In the genomic region with DNA sequence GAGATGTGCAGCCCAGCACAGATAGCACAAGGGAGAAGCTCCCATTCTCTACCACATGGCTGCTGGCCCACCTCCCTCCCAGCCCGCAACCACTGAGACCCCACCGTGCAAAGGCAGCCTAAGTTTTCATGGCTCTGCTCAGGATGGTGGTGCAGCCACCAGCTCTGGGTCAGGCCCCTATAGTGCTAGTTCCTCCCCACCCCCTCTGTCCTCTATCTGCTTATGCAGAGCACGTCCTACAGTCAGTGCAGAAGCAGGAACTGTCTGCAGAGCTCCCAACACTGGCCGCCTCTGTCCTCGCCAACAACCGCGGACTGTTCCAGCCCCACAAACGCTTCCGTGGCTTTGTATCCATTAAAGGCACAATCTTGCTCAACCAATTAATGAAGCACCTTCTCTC, we compare ENCODE assay signal across 32 cellular contexts.
DNase-seq lines count a peak whose midpoint lies in the region; ATAC-seq and TF ChIP-seq lines count a peak whose summit lies in the region.
"Had no signal": no experiment of that assay in that cellular context is flagged by ENCODE, and none has a peak within 500 bp of the region (broad histone marks: within the 10 kb centered on the region; RNA-seq: fewer than 3 reads in every experiment).

No MANE protein-coding gene starts in this region.

- H3K9me3 ChIP-seq in stomach: no peaks in the 10 kb centered on the region
- H3K9me3 ChIP-seq: Peyer's patch, upper lobe of left lung had no signal

- H3K9me3 Mint-ChIP-seq in natural killer cell treated with Interleukin-12 subunit alpha and Interleukin-12 subunit beta and Interleukin-15 and Interleukin-18, amount 100 ng/mL, for 72 hours: no peaks in the 10 kb centered on the region
- H3K9me3 Mint-ChIP-seq: activated CD4-positive, alpha-beta memory T cell treated with anti-CD3 and anti-CD28 coated beads for 36 hours; activated T-helper 17 cell treated with anti-CD3 and anti-CD28 coated beads, Interleukin-2, amount 50 U/mL, for 72 hours; dendritic cell treated with granulocyte-macrophage colony-stimulating factor and Interleukin-4, amounts not matched to agents 40 ng/mL and 50 ng/mL, for 4 days had no signal

- peak overlapping the region in 5 of 59 donors; percentile 9 to 23 (median 18) for H3K4me3 ChIP-seq in dorsolateral prefrontal cortex
- H3K4me3 ChIP-seq in stomach: no peak overlapping the region
- H3K4me3 ChIP-seq: cardiac muscle cell, lung, Peyer's patch, upper lobe of left lung had no signal

- H3K4me3 Mint-ChIP-seq in natural killer cell treated with Interleukin-12 subunit alpha and Interleukin-12 subunit beta and Interleukin-15 and Interleukin-18, amount 100 ng/mL, for 72 hours: no peak overlapping the region
- H3K4me3 Mint-ChIP-seq: activated CD4-positive, alpha-beta memory T cell treated with anti-CD3 and anti-CD28 coated beads for 36 hours; activated naive CD8-positive, alpha-beta T cell; activated T-helper 17 cell treated with anti-CD3 and anti-CD28 coated beads, Interleukin-2, amount 50 U/mL, for 72 hours; dendritic cell treated with granulocyte-macrophage colony-stimulating factor and Interleukin-4, amounts not matched to agents 40 ng/mL and 50 ng/mL, for 4 days; neural crest cell had no signal

- CTCF ChIA-PET in HEK293T (lab: Yijun Ruan, JAX): no interaction called here

- H3K27me3 ChIP-seq in dorsolateral prefrontal cortex (no peaks in the 10 kb centered on the region), stomach (peaks cover 0 to 13% (median 0%) of the 10 kb centered on the region in 3 donors)
- H3K27me3 ChIP-seq: cardiac muscle cell, Peyer's patch, upper lobe of left lung had no signal

- intact Hi-C loops in dorsolateral prefrontal cortex (cut with DNase I): loop anchor here in 1 of 2 donors (5.0 to 10.0 kb wide), 2 partner anchors 83 to 270 kb away; no protein-coding TSS in a partner anchor
- intact Hi-C loops in stomach (cut with DNase I; ENCODE audit: low total_unique reads): no loop called here

- no peaks in the 10 kb centered on the region for H3K36me3 Mint-ChIP-seq in natural killer cell treated with Interleukin-12 subunit alpha and Interleukin-12 subunit beta and Interleukin-15 and Interleukin-18, amount 100 ng/mL, for 72 hours
- H3K36me3 Mint-ChIP-seq: activated CD4-positive, alpha-beta memory T cell treated with anti-CD3 and anti-CD28 coated beads for 36 hours; activated naive CD8-positive, alpha-beta T cell had no signal

- WGBS in stomach, 5 donors: 56 to 76% (median 63%) methylated on average over 9 of the region's 9 CpGs

- no peaks in the 10 kb centered on the region for H3K36me3 ChIP-seq in stomach
- H3K36me3 ChIP-seq: cardiac muscle cell, Peyer's patch, upper lobe of left lung had no signal

- DNase-seq in anterior cingulate cortex (lab: John Stamatoyannopoulos, UW) (peak in 53 of 58 donors; percentile 13 to 89 (median 63)), dorsolateral prefrontal cortex (peak in 9 of 10 donors; percentile 60 to 82 (median 79)), midbrain (lab: John Stamatoyannopoulos, UW) (peak; percentile 85), stomach (peak; percentile 16), HEK293T (ENCODE audit: extremely low spot score) (no peak), NOMO-1 treated with DMSO at 0.1 percent for 48 hours (lab: John Stamatoyannopoulos, UW; ENCODE audit: unreplicated experiment) (no peak)
- no peak for DNase-seq in natural killer cell treated with Interleukin-12 subunit alpha and Interleukin-12 subunit beta and Interleukin-15 and Interleukin-18, amount 100 ng/mL, for 72 hours (ENCODE audit: low spot score)
- DNase-seq: activated CD4-positive, alpha-beta memory T cell treated with anti-CD3 and anti-CD28 coated beads for 36 hours; activated CD8-positive, alpha-beta memory T cell treated with anti-CD3 and anti-CD28 coated beads, Interleukin-2, amount 50 U/mL, for 4 hours; aorta; COR-L47; foreskin melanocyte; HCEC 1CT; left cardiac atrium; NCI-H446 treated with DMSO at 0.1 percent for 48 hours; NCI-H774; Peyer's patch; SHP77 treated with DMSO at 0.1 percent for 48 hours; stimulated activated CD4-positive, alpha-beta T cell treated with anti-CD3 and anti-CD28 coated beads, Interleukin-12 subunit alpha, Interleukin-12 subunit beta, amount 100 ng/mL, for 4 hours; stimulated activated CD4-positive, alpha-beta T cell treated with anti-CD3 and anti-CD28 coated beads, Interleukin-2, amount 100 ng/mL, for 48 hours; T-helper 2 cell; upper lobe of left lung had no signal

- POLR2A ChIA-PET in HEK293T (lab: Yijun Ruan, JAX): no interaction called here

- TF ChIP-seq CTCF in dorsolateral prefrontal cortex (IDR thresholded peaks at IDR 0.05 in 54 of 56, conservative IDR thresholded peaks at IDR 0.05 in 2 of 56; ENCODE audit: low read depth in 1 of 56, partially characterized antibody in 56 of 56): peak in 8 of 56 donors; percentile 10 to 38 (median 16)
- TF ChIP-seq CTCF in stomach (IDR thresholded peaks at IDR 0.05): no peak

- no peak for TF ChIP-seq EP300 in stomach (IDR thresholded peaks at IDR 0.05)

- no peaks in the 10 kb centered on the region for H3K4me1 Mint-ChIP-seq in natural killer cell treated with Interleukin-12 subunit alpha and Interleukin-12 subunit beta and Interleukin-15 and Interleukin-18, amount 100 ng/mL, for 72 hours (ENCODE audit: low read depth in 2 of 2)
- H3K4me1 Mint-ChIP-seq: activated T-helper 17 cell treated with anti-CD3 and anti-CD28 coated beads, Interleukin-2, amount 50 U/mL, for 72 hours had no signal

- peak overlapping the region in 32 of 59 donors; percentile 1 to 75 (median 48) for H3K27ac ChIP-seq in dorsolateral prefrontal cortex
- no peak overlapping the region for H3K27ac ChIP-seq in stomach
- H3K27ac ChIP-seq: C4-2B, cardiac muscle cell, Peyer's patch, upper lobe of left lung had no signal

- H3K27ac Mint-ChIP-seq in natural killer cell treated with Interleukin-12 subunit alpha and Interleukin-12 subunit beta and Interleukin-15 and Interleukin-18, amount 100 ng/mL, for 72 hours: no peak overlapping the region
- H3K27ac Mint-ChIP-seq: activated CD4-positive, alpha-beta memory T cell treated with anti-CD3 and anti-CD28 coated beads for 36 hours; activated naive CD8-positive, alpha-beta T cell; activated T-helper 17 cell treated with anti-CD3 and anti-CD28 coated beads, Interleukin-2, amount 50 U/mL, for 72 hours; dendritic cell treated with granulocyte-macrophage colony-stimulating factor and Interleukin-4, amounts not matched to agents 40 ng/mL and 50 ng/mL, for 4 days; progenitor cell of endocrine pancreas had no signal

- H3K4me1 ChIP-seq in stomach: no peaks in the 10 kb centered on the region
- H3K4me1 ChIP-seq: Peyer's patch, upper lobe of left lung had no signal

- no peak for TF ChIP-seq POLR2A in stomach (IDR thresholded peaks at IDR 0.05)

- no peak for ATAC-seq in natural killer cell treated with Interleukin-12 subunit alpha and Interleukin-12 subunit beta and Interleukin-15 and Interleukin-18, amount 100 ng/mL, for 72 hours
- ATAC-seq: activated CD4-positive, CD25-positive, alpha-beta regulatory T cell treated with anti-CD3 and anti-CD28 coated beads, Interleukin-2, amount 50 U/mL, for 24 hours; activated T-helper 17 cell treated with anti-CD3 and anti-CD28 coated beads, Interleukin-2, amount 50 U/mL, for 72 hours; left cardiac atrium; sciatic nerve had no signal

- peaks cover 20 to 29% of the 10 kb centered on the region in 2 donors for H3K27me3 Mint-ChIP-seq in natural killer cell treated with Interleukin-12 subunit alpha and Interleukin-12 subunit beta and Interleukin-15 and Interleukin-18, amount 100 ng/mL, for 72 hours

TF ChIP-seq in HEK293T, 16 proteins besides CTCF, POLR2A, EP300 and RAD21:
- no peak for TF ChIP-seq L3MBTL2 (conservative IDR thresholded peaks at IDR 0.05)
- TF ChIP-seq ZNF384 (IDR thresholded peaks at IDR 0.05): no peak
- TF ChIP-seq ELF4 (IDR thresholded peaks at IDR 0.05): no peak
- TF ChIP-seq SP1 (IDR thresholded peaks at IDR 0.05): no peak
- TF ChIP-seq SUZ12 (IDR thresholded peaks at IDR 0.05): no peak
- no peak for TF ChIP-seq LEF1 (IDR thresholded peaks at IDR 0.05; ENCODE audit: borderline replicate concordance)
- TF ChIP-seq CTBP1 (IDR thresholded peaks at IDR 0.05; ENCODE audit: borderline replicate concordance): no peak
- TF ChIP-seq BHLHE40 (IDR thresholded peaks at IDR 0.05; ENCODE audit: borderline replicate concordance): no peak
- TF ChIP-seq, protein P1, sequence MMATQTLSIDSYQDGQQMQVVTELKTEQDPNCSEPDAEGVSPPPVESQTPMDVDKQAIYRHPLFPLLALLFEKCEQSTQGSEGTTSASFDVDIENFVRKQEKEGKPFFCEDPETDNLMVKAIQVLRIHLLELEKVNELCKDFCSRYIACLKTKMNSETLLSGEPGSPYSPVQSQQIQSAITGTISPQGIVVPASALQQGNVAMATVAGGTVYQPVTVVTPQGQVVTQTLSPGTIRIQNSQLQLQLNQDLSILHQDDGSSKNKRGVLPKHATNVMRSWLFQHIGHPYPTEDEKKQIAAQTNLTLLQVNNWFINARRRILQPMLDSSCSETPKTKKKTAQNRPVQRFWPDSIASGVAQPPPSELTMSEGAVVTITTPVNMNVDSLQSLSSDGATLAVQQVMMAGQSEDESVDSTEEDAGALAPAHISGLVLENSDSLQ (IDR thresholded peaks at IDR 0.05): no peak

Comparison
In these comparisons a context has a peak if more than half of its experiments do, and no peak if none do; other contexts are left out.
1. DNase-seq: peak in anterior cingulate cortex (53 of 58), dorsolateral prefrontal cortex (9 of 10), midbrain (single experiment) and stomach (single experiment); none in natural killer cell treated with Interleukin-12 subunit alpha and Interleukin-12 subunit beta and Interleukin-15 and Interleukin-18, amount 100 ng/mL, for 72 hours (single experiment), HEK293T (single experiment) and NOMO-1 treated with DMSO at 0.1 percent for 48 hours (single experiment).
2. H3K27ac ChIP-seq: peak in dorsolateral prefrontal cortex (32 of 59); none in stomach (0 of 5).